ENCODE assay signal across 1 cellular context in genomic region chr6:144264270-144265060, GRCh38.
TF ChIP-seq lines count a peak whose summit lies in the region.

No MANE protein-coding gene starts in this region.

TF ChIP-seq in GM23338, 12 proteins besides CTCF, POLR2A, EP300 and RAD21 (continued from another document):
- no peak for TF ChIP-seq EZH2 (IDR thresholded peaks at IDR 0.05; ENCODE audit: low read depth, unreplicated experiment)
- no peak for TF ChIP-seq ZNF114 (CRISPR knock-in tag; IDR thresholded peaks at IDR 0.05)
- TF ChIP-seq STAT1 (IDR thresholded peaks at IDR 0.05; ENCODE audit: unreplicated experiment), result no peak
- TF ChIP-seq CREB1 (CRISPR knock-in tag; IDR thresholded peaks at IDR 0.05; ENCODE audit: low read depth), result no peak
- no peak for TF ChIP-seq REST (IDR thresholded peaks at IDR 0.05; ENCODE audit: unreplicated experiment)
- TF ChIP-seq NANOG (IDR thresholded peaks at IDR 0.05; ENCODE audit: borderline replicate concordance), result no peak
TF ChIP-seq in GM23338: peak in this region for 0.
